ENCODE assay signal across 1 cellular context in the genomic region with DNA sequence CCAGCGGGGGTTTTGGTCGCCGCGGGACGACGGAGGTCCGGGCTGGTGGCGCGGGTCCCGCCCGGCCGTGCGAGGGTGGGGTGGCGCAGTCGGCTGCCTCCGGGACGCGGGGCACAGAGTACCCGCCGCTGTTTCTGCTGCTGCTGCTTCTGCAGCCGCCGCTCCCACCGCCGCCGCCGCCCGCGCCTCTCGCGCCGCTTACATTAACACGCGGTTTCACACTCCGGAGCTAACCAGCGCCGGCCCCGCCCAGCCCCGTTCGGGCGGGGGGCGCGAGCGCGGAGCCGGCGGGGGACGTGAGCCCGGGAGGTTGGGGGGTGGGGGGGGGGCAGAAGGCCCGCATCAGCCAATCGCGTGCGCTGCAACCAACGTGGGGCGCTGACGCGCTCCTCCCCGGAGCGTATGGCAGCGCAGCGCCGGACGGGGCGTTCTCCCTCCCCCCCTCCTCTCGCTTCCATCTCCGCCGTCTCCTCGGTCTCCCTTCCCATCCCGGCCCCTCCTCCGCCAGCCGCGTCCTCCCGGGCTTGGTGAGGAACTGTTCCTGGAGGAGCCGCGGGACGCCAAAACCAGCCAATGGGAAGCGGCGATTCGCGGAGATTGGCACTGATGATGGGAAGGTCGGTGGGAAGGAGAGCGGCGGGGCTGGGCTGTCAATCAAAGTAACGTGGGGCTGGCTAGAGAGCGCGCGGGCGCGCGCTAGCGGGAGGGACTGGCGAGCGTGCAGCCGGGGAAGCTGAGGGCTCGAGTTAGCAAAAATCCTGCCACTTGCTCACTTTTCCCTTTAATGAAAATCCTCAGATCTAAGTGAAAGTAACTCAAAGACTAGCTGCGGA.
TF ChIP-seq lines count a peak whose summit lies in the region.

TLE1 (minus strand) TSS at position 205 of the 833 bp plus-strand sequence. CDS start 1,307 bp downstream, outside the sequence.

TF ChIP-seq in H1, 55 proteins besides CTCF, POLR2A, EP300 and RAD21 (continued from another document):
- peak; percentile 71 for TF ChIP-seq PHF8 (conservative IDR thresholded peaks at IDR 0.05; ENCODE audit: low read depth, low read length)
- TF ChIP-seq BCL11A (IDR thresholded peaks at IDR 0.05; ENCODE audit: low read depth in 2 of 2, low read length in 2 of 2) = no peak
- peak; percentile 90 for TF ChIP-seq TAF1 (IDR thresholded peaks at IDR 0.05; ENCODE audit: low read depth, low read length)
- TF ChIP-seq ASH2L (IDR thresholded peaks at IDR 0.05; ENCODE audit: low read length) = no peak
- TF ChIP-seq, protein P1, sequence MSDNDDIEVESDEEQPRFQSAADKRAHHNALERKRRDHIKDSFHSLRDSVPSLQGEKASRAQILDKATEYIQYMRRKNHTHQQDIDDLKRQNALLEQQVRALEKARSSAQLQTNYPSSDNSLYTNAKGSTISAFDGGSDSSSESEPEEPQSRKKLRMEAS (IDR thresholded peaks at IDR 0.05) = peak; percentile 89
